In the genomic region with DNA sequence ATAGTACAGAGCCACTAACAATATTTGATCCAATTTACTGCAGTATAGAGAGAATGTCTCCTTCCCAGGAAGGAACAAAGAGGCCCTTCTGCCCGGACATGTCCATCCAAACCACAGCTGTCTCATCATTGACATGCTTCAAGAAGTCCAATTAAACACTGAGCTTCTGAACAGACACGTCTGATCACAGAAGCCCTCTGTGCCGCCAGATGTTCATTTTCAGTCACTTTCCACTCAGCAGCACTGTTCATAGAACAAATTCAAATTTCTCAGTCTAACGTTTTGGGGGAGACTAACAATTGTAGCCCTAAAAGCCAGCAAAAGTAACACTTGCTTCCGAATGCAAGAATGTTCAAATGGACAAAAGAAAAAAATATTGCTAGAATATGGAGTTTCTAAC, we compare ENCODE assay signal across 8 cellular contexts. TPM values are rescaled to one million over a fixed set of nuclear protein-coding genes. Genes with fewer than 3 reads are reported as not detected.
DNase-seq lines count a peak whose midpoint lies in the region; ATAC-seq and TF ChIP-seq lines count a peak whose summit lies in the region.

No MANE protein-coding gene starts in this region.

- no peak for TF ChIP-seq RAD21 in IMR-90 (IDR thresholded peaks at IDR 0.05; ENCODE audit: low read length)

- peak overlapping the region; percentile 99; the same call in 2 of the 3 replicates for H2BK15ac ChIP-seq in IMR-90 (ENCODE audit: low read depth, low read length)

- in situ Hi-C loops in IMR-90 (cut with MboI; ENCODE audit: low sequenced_read_pairs) = no loop called here

- H4K91ac ChIP-seq in IMR-90 (ENCODE audit: insufficient read depth, low read depth, low read length) = peak overlapping the region; percentile 72

- H4K8ac ChIP-seq in IMR-90 (ENCODE audit: low read depth in 2 of 2, low read length in 2 of 2) = peak overlapping the region; percentile 73 to 88

- intact Hi-C loops in IMR-90 (cut with micrococcal nuclease) = no loop called here
- intact Hi-C loops in thyroid gland (cut with DNase I) = no loop called here
- intact Hi-C loops in mucosa of descending colon (cut with DNase I, micrococcal nuclease) = no loop called here

- TF ChIP-seq CTCF in IMR-90 (conservative IDR thresholded peaks at IDR 0.05; ENCODE audit: low read depth, low read length) = no peak
- no peak for TF ChIP-seq CTCF in thyroid gland (IDR thresholded peaks at IDR 0.05)
- TF ChIP-seq CTCF in mucosa of descending colon (IDR thresholded peaks at IDR 0.05) = no peak

- peak; percentile 86 for DNase-seq in Ammon's horn (ENCODE audit: low spot score)
- DNase-seq in IMR-90 = no peak
- peak; percentile 75 for DNase-seq in kidney tubule cell (ENCODE audit: low spot score)
- DNase-seq in thyroid gland = no peak
- no peak for DNase-seq in mucosa of descending colon

- peak overlapping the region; percentile 72 for H2BK120ac ChIP-seq in IMR-90 (ENCODE audit: low read depth, low read length)

- peak overlapping the region; percentile 95 for H3K18ac ChIP-seq in IMR-90 (ENCODE audit: low read depth, low read length)

- H2AFZ ChIP-seq in IMR-90 (replicated peaks; ENCODE audit: low read length, poor library complexity) = no peak overlapping the region

- H3K79me1 ChIP-seq in IMR-90 (ENCODE audit: low read depth in 1 of 2, low read length in 2 of 2) = peaks cover 12 to 71% of the 10 kb centered on the region in 2 experiments

- H2BK20ac ChIP-seq in IMR-90 (ENCODE audit: low read depth, low read length) = peak overlapping the region; percentile 93; the same call in 1 of the 2 replicates

- H3K36me3 ChIP-seq in IMR-90 (ENCODE audit: control insufficient read depth, insufficient read depth, low read length) = peaks cover 9% of the 10 kb centered on the region
- peaks cover 5 to 19% of the 10 kb centered on the region in 2 donors for H3K36me3 ChIP-seq in thyroid gland
- H3K36me3 ChIP-seq in mucosa of descending colon (ENCODE audit: low read depth) = no peaks in the 10 kb centered on the region

- WGBS in IMR-90 (ENCODE audit: extremely low coverage in 2 of 2, insufficient read length in 1 of 2), 2 experiments = no CpG with 5 or more reads among the region's 5 CpGs
- 68 to 73% methylated on average over 5 of the region's 5 CpGs for WGBS in thyroid gland, 2 donors

- no peaks in the 10 kb centered on the region for H3K9me3 ChIP-seq in IMR-90 (ENCODE audit: control insufficient read depth, insufficient read depth, low read length)
- no peaks in the 10 kb centered on the region for H3K9me3 ChIP-seq in thyroid gland
- no peaks in the 10 kb centered on the region for H3K9me3 ChIP-seq in mucosa of descending colon

- no peaks in the 10 kb centered on the region for H3K9me3 Mint-ChIP-seq in activated naive CD8-positive, alpha-beta T cell (ENCODE audit: low read depth)

- H2AK9ac ChIP-seq in IMR-90 (replicated peaks; ENCODE audit: low read depth, low read length, poor library complexity) = no peak overlapping the region

- H3K14ac ChIP-seq in IMR-90 (replicated peaks; ENCODE audit: low read depth, low read length) = peak overlapping the region; percentile 86

- POLR2A ChIA-PET in IMR-90 (lab: Charles Lee; ENCODE audit: unreplicated experiment) = interaction anchor here (0.6 kb wide), 1 partner anchor 39 kb away, joined by 3 read pairs; the partner anchor contains the start of gene TXNDC11

- H3K4ac ChIP-seq in IMR-90 (ENCODE audit: low read depth, low read length) = peak overlapping the region; percentile 96

- dilution Hi-C loops in IMR-90 (cut with HindIII; ENCODE audit: low sequenced_read_pairs, unreplicated experiment) = no loop called here

- H3K27ac ChIP-seq in IMR-90 (ENCODE audit: insufficient read depth, low read length) (peak overlapping the region; percentile 92), thyroid gland (peak overlapping the region; percentile 89 to 98 (median 97))

- H3K9me1 ChIP-seq in IMR-90 (ENCODE audit: insufficient read depth, low read length) = peaks cover 7% of the 10 kb centered on the region

- H3K23ac ChIP-seq in IMR-90 (ENCODE audit: low read depth, low read length) = peak overlapping the region; percentile 97

- peak overlapping the region; percentile 74 for H3K9ac ChIP-seq in IMR-90 (ENCODE audit: low read depth, low read length)

- H3K36me3 Mint-ChIP-seq in activated naive CD8-positive, alpha-beta T cell = peaks cover 2% of the 10 kb centered on the region

- peak overlapping the region; percentile 99 for H2BK5ac ChIP-seq in IMR-90 (ENCODE audit: low read depth, low read length, poor library complexity, severe bottlenecking)

- BruUV-seq in IMR-90 (replicated peaks; lab: Mats Ljungman, UMichigan) = no TSS peak

- H3K4me3 Mint-ChIP-seq in activated naive CD8-positive, alpha-beta T cell = peak overlapping the region; percentile 87

- H4K20me1 ChIP-seq in IMR-90 (ENCODE audit: insufficient read depth, low read length) = peaks cover 10% of the 10 kb centered on the region

- H3K4me2 ChIP-seq in IMR-90 (ENCODE audit: low read depth, low read length) = peak overlapping the region; percentile 48

- H4K5ac ChIP-seq in IMR-90 (ENCODE audit: low read depth, low read length) = peak overlapping the region; percentile 98

- peak overlapping the region; percentile 99 for H3K27ac Mint-ChIP-seq in activated naive CD8-positive, alpha-beta T cell

- peaks cover 53% of the 10 kb centered on the region for H3K4me1 Mint-ChIP-seq in activated naive CD8-positive, alpha-beta T cell (ENCODE audit: low read depth)

- TF ChIP-seq POLR2A in IMR-90 (IDR thresholded peaks at IDR 0.05; ENCODE audit: low read depth, low read length) = no peak
- no peak for TF ChIP-seq POLR2A in thyroid gland (IDR thresholded peaks at IDR 0.05)
- TF ChIP-seq POLR2A in GM18505 (IDR thresholded peaks at IDR 0.05; ENCODE audit: borderline replicate concordance, extremely low read depth, insufficient read depth, insufficient read length) = no peak

- H3K4me3 ChIP-seq in IMR-90 (ENCODE audit: insufficient read depth, low read depth, low read length) (no peak overlapping the region), thyroid gland (replicated peaks in 1 of 3) (no peak overlapping the region), mucosa of descending colon (no peak overlapping the region)

- no peak for ATAC-seq in IMR-90 (ENCODE audit: low read depth)
- no peak for ATAC-seq in activated CD4-positive, CD25-positive, alpha-beta regulatory T cell treated with anti-CD3 and anti-CD28 coated beads, Interleukin-2, amount 50 U/mL, for 24 hours
- ATAC-seq in GM18505 (IDR thresholded peaks at IDR 0.05; ENCODE audit: unreplicated experiment) = no peak
- no peak for ATAC-seq in mucosa of descending colon

- H3K27me3 ChIP-seq in IMR-90 (ENCODE audit: control insufficient read depth, insufficient read depth, low read length) (no peaks in the 10 kb centered on the region), thyroid gland (no peaks in the 10 kb centered on the region)

- H3K27me3 Mint-ChIP-seq in activated naive CD8-positive, alpha-beta T cell = no peaks in the 10 kb centered on the region

- peaks cover 27% of the 10 kb centered on the region for H3K4me1 ChIP-seq in IMR-90 (ENCODE audit: control insufficient read depth, insufficient read depth, low read length)
- peaks cover 42 to 45% of the 10 kb centered on the region in 2 donors for H3K4me1 ChIP-seq in thyroid gland
- H3K4me1 ChIP-seq in mucosa of descending colon (ENCODE audit: low read depth) = peaks cover 28% of the 10 kb centered on the region

- CTCF ChIA-PET in IMR-90 (lab: Yijun Ruan, JAX) = interaction anchor here (1.8 to 1.9 kb wide), 2 partner anchors 10 to 16 kb away, joined by 8 to 9 read pairs; partner anchors contain the start of gene ZC3H7A

- peak overlapping the region; percentile 45 for H2AK5ac ChIP-seq in IMR-90 (ENCODE audit: low read depth, low read length)

- peak overlapping the region; percentile 56 for H3K56ac ChIP-seq in IMR-90 (ENCODE audit: extremely low read depth, insufficient read depth, low read length)

TF ChIP-seq in IMR-90, 13 proteins besides CTCF, POLR2A, EP300 and RAD21 (continues in another document):
- TF ChIP-seq, protein P1, sequence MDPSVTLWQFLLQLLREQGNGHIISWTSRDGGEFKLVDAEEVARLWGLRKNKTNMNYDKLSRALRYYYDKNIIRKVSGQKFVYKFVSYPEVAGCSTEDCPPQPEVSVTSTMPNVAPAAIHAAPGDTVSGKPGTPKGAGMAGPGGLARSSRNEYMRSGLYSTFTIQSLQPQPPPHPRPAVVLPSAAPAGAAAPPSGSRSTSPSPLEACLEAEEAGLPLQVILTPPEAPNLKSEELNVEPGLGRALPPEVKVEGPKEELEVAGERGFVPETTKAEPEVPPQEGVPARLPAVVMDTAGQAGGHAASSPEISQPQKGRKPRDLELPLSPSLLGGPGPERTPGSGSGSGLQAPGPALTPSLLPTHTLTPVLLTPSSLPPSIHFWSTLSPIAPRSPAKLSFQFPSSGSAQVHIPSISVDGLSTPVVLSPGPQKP (IDR thresholded peaks at IDR 0.05; ENCODE audit: borderline replicate concordance, low read depth, low read length) = no peak
- TF ChIP-seq CHD1 (IDR thresholded peaks at IDR 0.05; ENCODE audit: low read depth, low read length) (no peak), SMC3 (IDR thresholded peaks at IDR 0.05; ENCODE audit: low read depth, low read length) (no peak), FOS (IDR thresholded peaks at IDR 0.05; ENCODE audit: low read depth, low read length) (no peak), BHLHE40 (IDR thresholded peaks at IDR 0.05; ENCODE audit: low read depth, low read length) (no peak), MXI1 (IDR thresholded peaks at IDR 0.05; ENCODE audit: borderline replicate concordance, low read depth, low read length) (no peak), CEBPB (IDR thresholded peaks at IDR 0.05; ENCODE audit: low read depth, low read length) (no peak), RCOR1 (IDR thresholded peaks at IDR 0.05; ENCODE audit: insufficient replicate concordance, low read length) (no peak), MAFK (IDR thresholded peaks at IDR 0.05; ENCODE audit: low read depth, low read length) (no peak), MAZ (IDR thresholded peaks at IDR 0.05; ENCODE audit: borderline replicate concordance, low read depth, low read length) (no peak), NFE2L2 (IDR thresholded peaks at IDR 0.05; ENCODE audit: low read depth, low read length) (no peak)

RNA-seq across cellular contexts. Expression of gene ZC3H7A, which starts 15.3 kb away (rescaled TPM):
- total RNA-seq in IMR-90 (2012; rRNA removed) = 22.2 and 33.3 TPM in 2 replicates
- polyA plus RNA-seq in IMR-90 (2012; rRNA removed) = 48.3 and 53.9 TPM in 2 replicates
- 11.5 and 30.5 TPM in 2 replicates for polyA plus RNA-seq in IMR-90 (2012; cell fraction: cytosol; rRNA removed)
- 11.4 and 92.1 TPM in 2 replicates for polyA plus RNA-seq in IMR-90 (2012; cell fraction: nucleus; rRNA removed; ENCODE audit: low replicate concordance)
- total RNA-seq in thyroid gland = 100 to 1,000 TPM in 1 of 4 donors, 10 to 100 TPM in 3; 48.9 to 105 (median 62.7) TPM
- total RNA-seq in mucosa of descending colon = 10 to 100 TPM; 42.4 to 61.2 (median 59.0) TPM

RNA-seq across cellular contexts. Expression of gene TXNDC11, which starts 39.1 kb away (rescaled TPM):
- total RNA-seq in IMR-90 (2012; rRNA removed) (23.9 and 25.3 TPM in 2 replicates), thyroid gland (100 to 1,000 TPM in 3 of 4 donors, 10 to 100 TPM in 1; 77.3 to 135 (median 115) TPM), mucosa of descending colon (10 to 100 TPM; 52.3 to 71.9 (median 60.3) TPM)
- 42.9 and 50.0 TPM in 2 replicates for polyA plus RNA-seq in IMR-90 (2012; rRNA removed)
- 37.8 and 42.7 TPM in 2 replicates for polyA plus RNA-seq in IMR-90 (2012; cell fraction: cytosol; rRNA removed)
- 42.1 and 47.2 TPM in 2 replicates for polyA plus RNA-seq in IMR-90 (2012; cell fraction: nucleus; rRNA removed; ENCODE audit: low replicate concordance)

Comparison
In these comparisons a context has a peak if more than half of its experiments do, and no peak if none do; other contexts are left out.
1. DNase-seq: peak in Ammon's horn (single experiment) and kidney tubule cell (single experiment); none in IMR-90 (single experiment), thyroid gland (0 of 2) and mucosa of descending colon (0 of 3).